Comparison of ENCODE assay signal across 11 cellular contexts in the genomic region with DNA sequence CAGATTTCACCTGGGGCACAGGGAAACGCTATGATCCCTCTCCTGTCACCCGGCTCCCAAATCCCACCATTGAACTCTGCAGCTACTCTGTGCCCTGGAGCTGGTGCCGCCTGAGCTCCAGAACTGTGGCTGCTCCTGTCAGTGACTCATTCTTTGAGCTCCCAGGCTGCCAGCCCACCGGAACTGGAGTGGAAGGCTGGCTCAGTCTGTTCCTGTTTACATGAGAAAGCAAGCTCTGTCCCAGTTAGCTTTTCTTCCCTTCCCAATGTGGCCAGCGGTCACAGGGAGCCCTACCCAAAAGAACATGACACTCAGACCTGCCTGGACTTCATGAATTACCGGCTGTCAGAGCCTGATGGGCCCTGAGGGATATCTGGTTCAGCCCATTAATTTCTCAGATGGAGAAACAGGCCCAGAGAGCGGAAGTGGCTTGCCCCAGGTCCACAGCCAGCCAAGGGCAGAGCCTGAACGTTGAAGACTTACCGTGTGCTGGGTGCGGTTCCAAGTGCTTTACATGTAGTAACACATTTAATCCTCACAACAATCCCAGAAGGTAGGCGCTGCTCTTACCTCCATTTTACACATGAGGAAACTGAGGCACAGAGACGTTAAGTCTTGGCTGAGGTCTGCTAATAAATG. TPM values are rescaled to one million over a fixed set of nuclear protein-coding genes. Genes with fewer than 3 reads are reported as not detected.
DNase-seq lines count a peak whose midpoint lies in the region; ATAC-seq and TF ChIP-seq lines count a peak whose summit lies in the region.
"Had no signal": no experiment of that assay in that cellular context is flagged by ENCODE, and none has a peak within 500 bp of the region (broad histone marks: within the 10 kb centered on the region; RNA-seq: fewer than 3 reads in every experiment).

No MANE protein-coding gene starts in this region.

- no peaks in the 10 kb centered on the region for H3K9me3 ChIP-seq in H9 (ENCODE audit: control insufficient read depth, low read depth, low read length)
- H3K9me3 ChIP-seq in gastrocnemius medialis, result no peaks in the 10 kb centered on the region
- H3K9me3 ChIP-seq in psoas muscle, result no peaks in the 10 kb centered on the region

- H3K27ac ChIP-seq in H9 (ENCODE audit: insufficient read length, low read depth, low read length) (no peak overlapping the region), gastrocnemius medialis (no peak overlapping the region), psoas muscle (no peak overlapping the region)

- TF ChIP-seq CTCF in H9 (conservative IDR thresholded peaks at IDR 0.05) (no peak), gastrocnemius medialis (IDR thresholded peaks at IDR 0.05 in 4 of 5, conservative IDR thresholded peaks at IDR 0.05 in 1 of 5) (no peak), psoas muscle (IDR thresholded peaks at IDR 0.05) (no peak)

- no peak overlapping the region for H3K56ac ChIP-seq in H9 (ENCODE audit: insufficient read length, low read depth, low read length)

- H3K4me3 Mint-ChIP-seq in H9, result no peak overlapping the region
- H3K4me3 Mint-ChIP-seq: central memory CD8-positive, alpha-beta T cell; IgD-negative memory B cell had no signal

- H3K18ac ChIP-seq in H9 (ENCODE audit: insufficient read length, low read depth, low read length), result no peak overlapping the region

- H4K8ac ChIP-seq in H9 (replicated peaks; ENCODE audit: insufficient read length, low read depth, low read length), result no peak overlapping the region

- no peak overlapping the region for H2BK120ac ChIP-seq in H9 (ENCODE audit: low read depth, low read length, poor library complexity, severe bottlenecking)

- no peak overlapping the region for H3K4ac ChIP-seq in H9 (ENCODE audit: low read depth, low read length)

- no peak overlapping the region; the same call in 1 of the 2 replicates for H3K14ac ChIP-seq in H9 (ENCODE audit: insufficient read depth, low read length)

- peak overlapping the region in 1 of 3 experiments; percentile 73; a peak in 2 of 7 replicates for H3K27ac Mint-ChIP-seq in H9
- H3K27ac Mint-ChIP-seq: IgD-negative memory B cell had no signal

- H3K9me3 Mint-ChIP-seq in H9, result no peaks in the 10 kb centered on the region
- H3K9me3 Mint-ChIP-seq: central memory CD8-positive, alpha-beta T cell; IgD-negative memory B cell had no signal

- H3K27me3 ChIP-seq in H9 (ENCODE audit: insufficient read depth, low read length) (no peaks in the 10 kb centered on the region), gastrocnemius medialis (no peaks in the 10 kb centered on the region), psoas muscle (ENCODE audit: insufficient read depth in 3 of 3, low read length in 2 of 3) (peaks cover 0 to 3% (median 2%) of the 10 kb centered on the region in 3 donors)

- H2BK5ac ChIP-seq in H9 (ENCODE audit: insufficient read length, low read length), result no peak overlapping the region

- H3T11ph ChIP-seq in H9 (ENCODE audit: low read length), result no peak overlapping the region

- no peaks in the 10 kb centered on the region for H4K20me1 ChIP-seq in H9 (ENCODE audit: control insufficient read depth, insufficient read depth, insufficient read length)

- H4K91ac ChIP-seq in H9 (ENCODE audit: insufficient read length, low read depth, low read length), result no peak overlapping the region

- H4K5ac ChIP-seq in H9 (ENCODE audit: insufficient read length, low read depth, low read length), result no peak overlapping the region

- H2AK5ac ChIP-seq in H9 (ENCODE audit: insufficient read length, low read length), result no peak overlapping the region

- no peak overlapping the region for H2BK20ac ChIP-seq in H9 (ENCODE audit: low read depth, low read length, poor library complexity, severe bottlenecking)

- no peak overlapping the region for H3K23ac ChIP-seq in H9 (ENCODE audit: insufficient read length, low read depth, low read length)

- peaks cover 16 to 22% of the 10 kb centered on the region in 2 experiments for H3K4me1 Mint-ChIP-seq in H9
- H3K4me1 Mint-ChIP-seq: central memory CD8-positive, alpha-beta T cell; IgD-negative memory B cell had no signal

- H3K9ac ChIP-seq in H9 (ENCODE audit: extremely low read depth, insufficient read length, low read length), result no peak overlapping the region

- no peaks in the 10 kb centered on the region for H3K36me3 Mint-ChIP-seq in H9 (ENCODE audit: insufficient read depth in 1 of 3, low read depth in 3 of 3)
- H3K36me3 Mint-ChIP-seq: IgD-negative memory B cell had no signal

- H2BK15ac ChIP-seq in H9 (ENCODE audit: low read depth, low read length), result no peak overlapping the region

- DNase-seq in H9, result peak; percentile 77
- peak; percentile 71 for DNase-seq in UCSD-AML1 (lab: John Stamatoyannopoulos, UW; ENCODE audit: unreplicated experiment)
- no peak for DNase-seq in left cardiac atrium
- DNase-seq in gastrocnemius medialis, result peak in 1 of 2 donors; percentile 34
- DNase-seq in NAMALWA (ENCODE audit: low spot score), result no peak
- DNase-seq in psoas muscle, result no peak
- DNase-seq: stimulated activated CD4-positive, alpha-beta T cell treated with anti-CD3 and anti-CD28 coated beads, Interleukin-12 subunit alpha, Interleukin-12 subunit beta, amount 100 ng/mL, for 4 hours had no signal

- no peak overlapping the region for H2AFZ ChIP-seq in H9 (ENCODE audit: low read length)

- H3K36me3 ChIP-seq in gastrocnemius medialis (no peaks in the 10 kb centered on the region), psoas muscle (ENCODE audit: insufficient read depth in 1 of 2, low read depth in 1 of 2) (no peaks in the 10 kb centered on the region)

- TF ChIP-seq POLR2A in gastrocnemius medialis (IDR thresholded peaks at IDR 0.05), result no peak

- H2BK12ac ChIP-seq in H9 (ENCODE audit: insufficient read length, low read depth, low read length), result no peak overlapping the region

- intact Hi-C loops in left cardiac atrium (cut with DNase I) (no loop called here), gastrocnemius medialis (cut with DNase I; ENCODE audit: low total_unique reads) (no loop called here), psoas muscle (cut with DNase I) (no loop called here)

- ATAC-seq in left cardiac atrium (peak; percentile 47 to 65), gastrocnemius medialis (peak; percentile 72 to 74), psoas muscle (no peak), HG02840 (IDR thresholded peaks at IDR 0.05; ENCODE audit: low FRiP score, unreplicated experiment) (no peak), GM19463 (IDR thresholded peaks at IDR 0.05; ENCODE audit: unreplicated experiment) (no peak)

- no CpG with 5 or more reads among the region's 12 CpGs for WGBS in H9 (ENCODE audit: extremely low coverage, insufficient read length, low lambda C conversion rate)
- 57 to 67% (median 61%) methylated on average over 12 of the region's 12 CpGs for WGBS in psoas muscle, 3 donors

- no peaks in the 10 kb centered on the region for H3K79me2 ChIP-seq in H9 (ENCODE audit: insufficient read depth, low read length)

- no peak overlapping the region for H3K4me3 ChIP-seq in gastrocnemius medialis
- H3K4me3 ChIP-seq in psoas muscle, result no peak overlapping the region

- no peaks in the 10 kb centered on the region for H3K79me1 ChIP-seq in H9 (ENCODE audit: insufficient read depth, low read depth, low read length, poor library complexity, severe bottlenecking)

- in situ Hi-C loops in gastrocnemius medialis (cut with MboI; ENCODE audit: low sequenced_read_pairs in 4 of 4), result loop anchor here in 3 of 4 donors (10.0 to 25.0 kb wide), 2 partner anchors 65 to 637 kb away; partner anchors contain the start of gene SAAL1 (in 2 of the 3)

- H3K27me3 Mint-ChIP-seq in H9 (ENCODE audit: low read depth), result peaks cover 3% of the 10 kb centered on the region

- H3K4me1 ChIP-seq in H9 (ENCODE audit: insufficient read depth, low read length), result peaks cover 2% of the 10 kb centered on the region; the same call in 1 of the 2 replicates
- no peaks in the 10 kb centered on the region for H3K4me1 ChIP-seq in gastrocnemius medialis
- H3K4me1 ChIP-seq in psoas muscle, result no peaks in the 10 kb centered on the region

- H3K4me2 ChIP-seq in H9 (ENCODE audit: insufficient read depth, insufficient read length, low read length), result no peak overlapping the region

- no peaks in the 10 kb centered on the region for H3K23me2 ChIP-seq in H9 (ENCODE audit: insufficient read length, low read depth, low read length, poor library complexity, severe bottlenecking)

RNA-seq across cellular contexts. Expression of gene IGSF22, which starts 23.8 kb away (rescaled TPM):
- 0.35 TPM in 1 of 2 replicates, not detected in the other for total RNA-seq in H9 (2021)
- total RNA-seq in left cardiac atrium, result 1 to 10 TPM; 1.7 to 2.4 TPM
- total RNA-seq in gastrocnemius medialis, result not detected
- under 1 TPM; 0.08 to 0.54 (median 0.46) TPM for total RNA-seq in psoas muscle
- polyA plus RNA-seq in psoas muscle, result under 1 TPM; 0.03 to 0.87 (median 0.53) TPM

RNA-seq across cellular contexts. Expression of gene PTPN5, which starts 41.8 kb away (rescaled TPM):
- 1.4 and 1.9 TPM in 2 replicates for total RNA-seq in H9 (2021)
- total RNA-seq in left cardiac atrium, result 1 to 10 TPM in 1 of 2 donors, under 1 TPM in 1; 0.41 to 2.3 TPM
- total RNA-seq in gastrocnemius medialis, result under 1 TPM; 0.15 to 0.51 (median 0.39) TPM
- 1 to 10 TPM in 1 of 4 donors, under 1 TPM in 3; 0.22 to 1.4 (median 0.71) TPM for total RNA-seq in psoas muscle
- polyA plus RNA-seq in psoas muscle, result under 1 TPM; 0.47 to 0.61 (median 0.47) TPM
- polyA plus RNA-seq: IgD-negative memory B cell had no signal

RNA-seq across cellular contexts. Expression of gene TMEM86A, which starts 51.2 kb away (rescaled TPM):
- total RNA-seq in H9 (2021), result 2.3 and 3.0 TPM in 2 replicates
- 1 to 10 TPM; 3.9 to 4.8 TPM for total RNA-seq in left cardiac atrium
- total RNA-seq in gastrocnemius medialis, result 1 to 10 TPM; 1.7 to 3.6 (median 2.8) TPM
- 1 to 10 TPM; 1.5 to 3.9 (median 2.8) TPM for total RNA-seq in psoas muscle
- polyA plus RNA-seq in psoas muscle, result 1 to 10 TPM in 2 of 3 donors, under 1 TPM in 1; 0.76 to 2.6 (median 2.1) TPM

Comparison
In these comparisons a context has a peak if more than half of its experiments do, and no peak if none do; other contexts are left out.
1. DNase-seq: peak in H9 (single experiment) and UCSD-AML1 (single experiment); none in left cardiac atrium (single experiment), NAMALWA (single experiment) and psoas muscle (0 of 2).
2. ATAC-seq: peak in left cardiac atrium (2 of 2) and gastrocnemius medialis (2 of 2); none in psoas muscle (0 of 4), HG02840 (single experiment) and GM19463 (single experiment).